In the genomic region with DNA sequence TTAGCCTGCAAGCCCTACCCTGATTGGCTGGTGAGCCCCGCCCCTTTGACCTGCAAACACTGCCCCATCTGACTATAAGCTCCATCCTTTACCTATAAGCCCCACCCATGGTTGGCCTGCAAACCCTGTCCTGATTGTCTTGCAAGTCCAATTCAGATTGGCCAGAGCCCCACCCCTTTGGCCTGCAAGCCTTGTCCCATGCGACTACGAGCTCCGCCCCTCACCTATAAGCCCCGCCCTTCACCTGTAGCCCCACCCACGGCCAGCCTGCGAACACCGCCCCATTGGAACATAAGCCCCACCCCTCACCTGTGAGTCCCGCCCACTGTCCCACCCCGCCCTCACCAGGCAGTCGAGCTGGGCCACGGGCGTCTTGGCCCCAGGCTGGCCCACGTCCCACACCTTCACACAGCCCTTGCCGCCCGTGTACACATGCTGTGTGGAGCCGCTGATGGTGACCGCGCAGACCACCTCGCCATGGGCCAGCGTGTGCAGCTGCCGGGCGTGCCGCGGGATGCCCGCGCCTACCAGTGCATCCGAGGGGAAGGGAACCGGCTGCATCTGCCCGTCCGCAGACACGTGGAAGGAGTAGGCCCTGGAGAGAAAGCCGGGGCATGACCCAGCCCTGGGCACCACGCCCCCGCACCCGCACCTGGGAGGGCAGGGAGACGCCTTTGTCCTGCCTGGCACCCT, we compare ENCODE assay signal across 17 cellular contexts. TPM values are rescaled to one million over a fixed set of nuclear protein-coding genes. Genes with fewer than 3 reads are reported as not detected.
A peak's percentile ranks its signal among the peaks of the same experiment; 100 is the strongest.
DNase-seq lines count a peak whose midpoint lies in the region; ATAC-seq, FAIRE-seq and TF ChIP-seq lines count a peak whose summit lies in the region.
"Had no signal": no experiment of that assay in that cellular context is flagged by ENCODE, and none has a peak within 500 bp of the region (broad histone marks: within the 10 kb centered on the region; RNA-seq: fewer than 3 reads in every experiment).

No MANE protein-coding gene starts in this region.

- peaks cover 5% of the 10 kb centered on the region for H3K36me3 Mint-ChIP-seq in Caco-2 (ENCODE audit: insufficient read depth, unreplicated experiment)

- no peaks in the 10 kb centered on the region for H3K27me3 Mint-ChIP-seq in Caco-2 (ENCODE audit: insufficient read depth, unreplicated experiment)

- no peak overlapping the region for H3K27ac Mint-ChIP-seq in Caco-2 (ENCODE audit: unreplicated experiment)
- H3K27ac Mint-ChIP-seq: CD8-positive, alpha-beta memory T cell had no signal

- no peak for FAIRE-seq in GM19239 (lab: Jason Lieb, UNC)
- FAIRE-seq: keratinocyte had no signal

- peak; percentile 85 for ATAC-seq in left colon

- intact Hi-C loops in Caco-2 (cut with micrococcal nuclease; ENCODE audit: unreplicated experiment) = no loop called here
- intact Hi-C loops in left colon (cut with DNase I, micrococcal nuclease) = no loop called here

- CTCF ChIA-PET in Caco-2 (lab: Charles Lee) (interaction anchor here (0.5 kb wide), 1 partner anchor 54 kb away, joined by 3 read pairs; no protein-coding TSS in a partner anchor), RWPE1 (lab: Yijun Ruan, JAX) (no interaction called here)

- H3K9me3 ChIP-seq in Caco-2 = no peaks in the 10 kb centered on the region
- H3K9me3 ChIP-seq: ascending aorta, right lobe of liver, tibial nerve had no signal

- no peaks in the 10 kb centered on the region for H3K9me3 Mint-ChIP-seq in Caco-2 (ENCODE audit: unreplicated experiment)
- H3K9me3 Mint-ChIP-seq: CD8-positive, alpha-beta memory T cell had no signal

- H3K4me1 Mint-ChIP-seq in Caco-2 (ENCODE audit: low read depth, unreplicated experiment) = no peaks in the 10 kb centered on the region
- H3K4me1 Mint-ChIP-seq: CD8-positive, alpha-beta memory T cell had no signal

- TF ChIP-seq CTCF in Caco-2 (IDR thresholded peaks at IDR 0.05; ENCODE audit: insufficient read depth in 1 of 2, low read depth in 1 of 2, low read length in 1 of 2, severe bottlenecking in 1 of 2, unreplicated experiment in 1 of 2) (no peak), RWPE1 (conservative IDR thresholded peaks at IDR 0.05; ENCODE audit: low read depth) (no peak)

- H3K27ac ChIP-seq in RWPE1 = peak overlapping the region; percentile 13
- H3K27ac ChIP-seq: 22Rv1, ascending aorta, KMS-11, right lobe of liver, tibial nerve had no signal

- H3K4me3 ChIP-seq in Caco-2 (ENCODE audit: low read depth, low read length) = no peak overlapping the region
- H3K4me3 ChIP-seq: ascending aorta, right lobe of liver, tibial nerve had no signal

- DNase-seq in DMS53 (lab: John Stamatoyannopoulos, UW) = peak; percentile 31
- DNase-seq in DMS53 treated with DMSO at 0.1 percent for 48 hours (lab: John Stamatoyannopoulos, UW; ENCODE audit: unreplicated experiment) = no peak
- peak; percentile 64 to 75 for DNase-seq in Caco-2
- DNase-seq in RWPE1 (ENCODE audit: low spot score) = peak; percentile 54
- DNase-seq in left colon = peak; percentile 43 to 50
- DNase-seq in GM19239 (ENCODE audit: insufficient read length, low spot score) = no peak
- DNase-seq in central memory CD4-positive, alpha-beta T cell = no peak
- DNase-seq in GF-D8 (lab: John Stamatoyannopoulos, UW) = no peak
- DNase-seq: CD8-positive, alpha-beta memory T cell; foreskin melanocyte; NCI-H2107; right lobe of liver had no signal

- H3K4me1 ChIP-seq in Caco-2 = no peaks in the 10 kb centered on the region
- H3K4me1 ChIP-seq: ascending aorta, right lobe of liver, tibial nerve had no signal

- H3K4me3 Mint-ChIP-seq in Caco-2 (ENCODE audit: unreplicated experiment) = no peak overlapping the region
- H3K4me3 Mint-ChIP-seq: CD8-positive, alpha-beta memory T cell had no signal

- POLR2A ChIA-PET in Caco-2 (lab: Charles Lee) (no interaction called here), RWPE1 (lab: Yijun Ruan, JAX; ENCODE audit: low non-redundant PET) (no interaction called here)

- H3K36me3 ChIP-seq in Caco-2 (ENCODE audit: control insufficient read depth, insufficient read depth, low read length) = peaks cover 2% of the 10 kb centered on the region; the same call in 1 of the 2 replicates
- H3K36me3 ChIP-seq: right lobe of liver had no signal

- no TSS peak for BruUV-seq in Caco-2 (replicated peaks; lab: Mats Ljungman, UMichigan)

- H3K27me3 ChIP-seq in Caco-2 (replicated peaks; ENCODE audit: control insufficient read depth, insufficient read depth, low read length) = no peaks in the 10 kb centered on the region
- H3K27me3 ChIP-seq: ascending aorta, right lobe of liver, tibial nerve had no signal

RNA-seq across cellular contexts. Expression of gene TLE2, which starts 22.9 kb away (rescaled TPM):
- total RNA-seq in Caco-2 (2022) (29.2 and 31.3 TPM in 2 replicates), left colon (10 to 100 TPM; 32.9 to 47.9 TPM)

RNA-seq across cellular contexts. Expression of gene TLE6, which starts 28.9 kb away (rescaled TPM):
- total RNA-seq in Caco-2 (2022) (1.4 and 1.9 TPM in 2 replicates), left colon (1 to 10 TPM; 2.2 to 2.6 TPM)
- total RNA-seq: ascending aorta had no signal

RNA-seq across cellular contexts. Expression of gene TLE5, which starts 56.1 kb away (rescaled TPM):
- 132 and 144 TPM in 2 replicates for total RNA-seq in Caco-2 (2022)
- 100 to 1,000 TPM; 427 to 487 TPM for total RNA-seq in left colon

Comparison
In these comparisons a context has a peak if more than half of its experiments do, and no peak if none do; other contexts are left out.
1. DNase-seq: peak in DMS53 (single experiment), Caco-2 (2 of 2), RWPE1 (single experiment) and left colon (2 of 2); none in DMS53 treated with DMSO at 0.1 percent for 48 hours (single experiment), GM19239 (single experiment), central memory CD4-positive, alpha-beta T cell (single experiment) and GF-D8 (single experiment).